13 cellular contexts compared by ENCODE assay signal in genomic region chr6:49423817-49424216, GRCh38. TPM values are rescaled to one million over a fixed set of nuclear protein-coding genes. Genes with fewer than 3 reads are reported as not detected.
DNase-seq lines count a peak whose midpoint lies in the region; ATAC-seq, FAIRE-seq and TF ChIP-seq lines count a peak whose summit lies in the region.
"Had no signal": no experiment of that assay in that cellular context is flagged by ENCODE, and none has a peak within 500 bp of the region (broad histone marks: within the 10 kb centered on the region; RNA-seq: fewer than 3 reads in every experiment).

No MANE protein-coding gene starts in this region.

- H3K27ac ChIP-seq in RWPE2 (ENCODE audit: poor library complexity, severe bottlenecking) (no peak overlapping the region), colonic mucosa (no peak overlapping the region)
- H3K27ac ChIP-seq: testis had no signal

- no TSS peak for BruUV-seq in Calu3 (replicated peaks; lab: Mats Ljungman, UMichigan)

- no peaks in the 10 kb centered on the region for H3K4me1 Mint-ChIP-seq in Calu3 (ENCODE audit: low read depth, unreplicated experiment)
- H3K4me1 Mint-ChIP-seq: activated naive CD4-positive, alpha-beta T cell treated with anti-CD3 and anti-CD28 coated beads, Interleukin-2, amount 10 ng/mL, durations not matched to agents 7 days and 5 days had no signal

- no peaks in the 10 kb centered on the region for H3K9me3 Mint-ChIP-seq in Calu3 (ENCODE audit: low read depth, unreplicated experiment)
- H3K9me3 Mint-ChIP-seq: activated naive CD4-positive, alpha-beta T cell treated with anti-CD3 and anti-CD28 coated beads, Interleukin-2, amount 10 ng/mL, durations not matched to agents 7 days and 5 days had no signal

- FAIRE-seq in HTR-8/SVneo (lab: Jason Lieb, UNC) = no peak
- FAIRE-seq: endometrium had no signal

- TF ChIP-seq CTCF in Calu3 (IDR thresholded peaks at IDR 0.05; ENCODE audit: unreplicated experiment) (peak; percentile 34), RWPE2 (IDR thresholded peaks at IDR 0.05; ENCODE audit: poor library complexity, severe bottlenecking) (peak; percentile 72), colonic mucosa (IDR thresholded peaks at IDR 0.05) (no peak)

- H3K9ac ChIP-seq in colonic mucosa (ENCODE audit: low read depth in 2 of 2, low read length in 2 of 2) = no peak overlapping the region

- H3K36me3 Mint-ChIP-seq in Calu3 (ENCODE audit: insufficient read depth, unreplicated experiment) = no peaks in the 10 kb centered on the region
- H3K36me3 Mint-ChIP-seq: activated naive CD4-positive, alpha-beta T cell treated with anti-CD3 and anti-CD28 coated beads, Interleukin-2, amount 10 ng/mL, durations not matched to agents 7 days and 5 days had no signal

- DNase-seq in Calu3 (no peak), HTR-8/SVneo (ENCODE audit: insufficient read length, low spot score) (peak; percentile 12), RWPE2 (ENCODE audit: low spot score) (no peak), glomerular endothelial cell (ENCODE audit: extremely low read depth, low read depth, low spot score) (peak; percentile 18), GF-D8 (lab: John Stamatoyannopoulos, UW) (no peak), colonic mucosa (no peak), T-helper 1 cell (no peak)
- DNase-seq: activated CD4-positive, alpha-beta T cell treated with anti-CD3 and anti-CD28 coated beads for 48 hours; activated naive CD4-positive, alpha-beta T cell treated with anti-CD3 and anti-CD28 coated beads, Interleukin-2, amount 10 ng/mL, durations not matched to agents 7 days and 5 days; nucleus accumbens; testis had no signal

- H3K4me3 Mint-ChIP-seq in Calu3 (ENCODE audit: low read depth, unreplicated experiment) = no peak overlapping the region
- H3K4me3 Mint-ChIP-seq: activated naive CD4-positive, alpha-beta T cell treated with anti-CD3 and anti-CD28 coated beads, Interleukin-2, amount 10 ng/mL, durations not matched to agents 7 days and 5 days had no signal

- CTCF ChIA-PET in Calu3 (lab: Charles Lee) = interaction anchor here (1.0 to 1.9 kb wide), 2 partner anchors 14 to 1636 kb away, joined by 3 to 6 read pairs; no protein-coding TSS in a partner anchor

- ATAC-seq in RWPE2 (ENCODE audit: low read depth) = no peak
- no peak for ATAC-seq in HG03135 (IDR thresholded peaks at IDR 0.05; ENCODE audit: unreplicated experiment)

- no peak overlapping the region for H3K27ac Mint-ChIP-seq in Calu3 (ENCODE audit: unreplicated experiment)
- H3K27ac Mint-ChIP-seq: activated naive CD4-positive, alpha-beta T cell treated with anti-CD3 and anti-CD28 coated beads, Interleukin-2, amount 10 ng/mL, durations not matched to agents 7 days and 5 days had no signal

- no peaks in the 10 kb centered on the region for H3K4me1 ChIP-seq in RWPE2 (ENCODE audit: insufficient read depth, poor library complexity, severe bottlenecking)
- no peaks in the 10 kb centered on the region for H3K4me1 ChIP-seq in colonic mucosa
- H3K4me1 ChIP-seq: testis had no signal

- H3K9me3 ChIP-seq in RWPE2 (ENCODE audit: severe bottlenecking) (no peaks in the 10 kb centered on the region), colonic mucosa (no peaks in the 10 kb centered on the region)
- H3K9me3 ChIP-seq: testis had no signal

- H3K36me3 ChIP-seq in RWPE2 (ENCODE audit: low read depth) = no peaks in the 10 kb centered on the region
- no peaks in the 10 kb centered on the region for H3K36me3 ChIP-seq in colonic mucosa

- intact Hi-C loops in Calu3 (cut with micrococcal nuclease; ENCODE audit: unreplicated experiment) = loop anchor here (2.0 to 5.0 kb wide), 3 partner anchors 657 to 1635 kb away; no protein-coding TSS in a partner anchor
- intact Hi-C loops in colonic mucosa (cut with DNase I) = loop anchor here (5.0 kb wide), 1 partner anchor 1637 kb away; no protein-coding TSS in a partner anchor

- H3K4me3 ChIP-seq in RWPE2 (ENCODE audit: severe bottlenecking) (no peak overlapping the region), colonic mucosa (no peak overlapping the region)
- H3K4me3 ChIP-seq: testis had no signal

- H3K27me3 ChIP-seq in RWPE2 (ENCODE audit: insufficient read depth, poor library complexity, severe bottlenecking) (no peaks in the 10 kb centered on the region), colonic mucosa (no peaks in the 10 kb centered on the region)
- H3K27me3 ChIP-seq: testis had no signal

- no peaks in the 10 kb centered on the region for H3K27me3 Mint-ChIP-seq in Calu3 (ENCODE audit: unreplicated experiment)
- H3K27me3 Mint-ChIP-seq: activated naive CD4-positive, alpha-beta T cell treated with anti-CD3 and anti-CD28 coated beads, Interleukin-2, amount 10 ng/mL, durations not matched to agents 7 days and 5 days had no signal

RNA-seq across cellular contexts. Expression of gene MMUT, which starts 39.2 kb away (rescaled TPM):
- 17.8 and 19.6 TPM in 2 replicates for total RNA-seq in Calu3 (2022)
- total RNA-seq in glomerular endothelial cell = 8.2 and 9.0 TPM in 2 replicates
- 10 to 100 TPM; 23.2 to 56.5 TPM for total RNA-seq in colonic mucosa

RNA-seq across cellular contexts. Expression of gene CENPQ, which starts 39.4 kb away (rescaled TPM):
- 16.4 and 18.8 TPM in 2 replicates for total RNA-seq in Calu3 (2022)
- total RNA-seq in glomerular endothelial cell = 3.2 and 5.8 TPM in 2 replicates
- total RNA-seq in colonic mucosa = 1 to 10 TPM; 3.7 to 3.9 TPM

Comparison
In these comparisons a context has a peak if more than half of its experiments do, and no peak if none do; other contexts are left out.
1. DNase-seq: peak in HTR-8/SVneo (single experiment) and glomerular endothelial cell (single experiment); none in Calu3 (single experiment), RWPE2 (single experiment), GF-D8 (single experiment), colonic mucosa (single experiment) and T-helper 1 cell (0 of 5).